ENCODE assay signal across 23 cellular contexts in genomic region chr10:13567030-13567429, GRCh38. TPM values are rescaled to one million over a fixed set of nuclear protein-coding genes. Genes with fewer than 3 reads are reported as not detected.
A peak's percentile ranks its signal among the peaks of the same experiment; 100 is the strongest.
DNase-seq lines count a peak whose midpoint lies in the region; ATAC-seq and TF ChIP-seq lines count a peak whose summit lies in the region.
"Had no signal": no experiment of that assay in that cellular context is flagged by ENCODE, and none has a peak within 500 bp of the region (broad histone marks: within the 10 kb centered on the region; RNA-seq: fewer than 3 reads in every experiment).

No MANE protein-coding gene starts in this region.

- CTCF ChIA-PET in CD8-positive, alpha-beta memory T cell (lab: Charles Lee): no interaction called here

- no peak overlapping the region for H3K4me3 Mint-ChIP-seq in CD8-positive, alpha-beta memory T cell
- H3K4me3 Mint-ChIP-seq: activated CD4-positive, alpha-beta memory T cell treated with anti-CD3 and anti-CD28 coated beads, Interleukin-2, amount 10 ng/mL, durations not matched to agents 7 days and 5 days; naive thymus-derived CD8-positive, alpha-beta T cell; stimulated activated naive CD8-positive, alpha-beta T cell treated with anti-CD3 and anti-CD28 coated beads, Interleukin-15, amount 100 ng/mL, for 72 hours had no signal

- peaks cover 0 to 2% (median 0%) of the 10 kb centered on the region in 5 donors for H3K9me3 Mint-ChIP-seq in CD8-positive, alpha-beta memory T cell
- H3K9me3 Mint-ChIP-seq: activated CD4-positive, alpha-beta memory T cell treated with anti-CD3 and anti-CD28 coated beads, Interleukin-2, amount 10 ng/mL, durations not matched to agents 7 days and 5 days; stimulated activated naive CD8-positive, alpha-beta T cell treated with anti-CD3 and anti-CD28 coated beads, Interleukin-15, amount 100 ng/mL, for 72 hours had no signal

- no peak for TF ChIP-seq CTCF in fibroblast of villous mesenchyme (IDR thresholded peaks at IDR 0.05; ENCODE audit: insufficient read depth, low read depth, low read length)
- TF ChIP-seq CTCF in brain microvascular endothelial cell (IDR thresholded peaks at IDR 0.05; ENCODE audit: low read depth, low read length, missing control alignments): no peak

- no peak for DNase-seq in Right ventricle myocardium superior
- no peak for DNase-seq in left ventricle myocardium superior
- DNase-seq in SIG-M5 treated with dmso at 0.1 percent for 504 hours (lab: John Stamatoyannopoulos, UW; ENCODE audit: unreplicated experiment): peak; percentile 94
- DNase-seq in fibroblast of villous mesenchyme (ENCODE audit: low read depth): peak; percentile 12
- no peak for DNase-seq in CD8-positive, alpha-beta memory T cell
- DNase-seq in brain microvascular endothelial cell: no peak
- DNase-seq in GM19240 (ENCODE audit: insufficient read length, low spot score): no peak
- DNase-seq: activated CD4-positive, alpha-beta memory T cell treated with anti-CD3 and anti-CD28 coated beads, Interleukin-2, amount 10 ng/mL, durations not matched to agents 7 days and 5 days; activated CD4-positive, CD25-positive, alpha-beta regulatory T cell; activated naive CD4-positive, alpha-beta T cell; C1 segment of cervical spinal cord; DMS153; foreskin keratinocyte; hypothalamus; mesendoderm; naive thymus-derived CD8-positive, alpha-beta T cell; NCI-H187 treated with DMSO at 0.1 percent for 48 hours; NCI-H524; PC-9; stimulated activated CD4-positive, alpha-beta T cell treated with anti-CD3 and anti-CD28 coated beads, Interleukin-2, amount 100 ng/mL, for 48 hours; stimulated activated naive CD8-positive, alpha-beta T cell treated with anti-CD3 and anti-CD28 coated beads, Interleukin-15, amount 100 ng/mL, for 72 hours; T-helper 9 cell had no signal

- H3K27me3 ChIP-seq in CD8-positive, alpha-beta memory T cell (ENCODE audit: insufficient read depth, low read length, poor library complexity, severe bottlenecking): no peaks in the 10 kb centered on the region
- H3K27me3 ChIP-seq in brain microvascular endothelial cell (replicated peaks): no peaks in the 10 kb centered on the region
- H3K27me3 ChIP-seq: foreskin keratinocyte had no signal

- in situ Hi-C loops in brain microvascular endothelial cell (cut with HindIII; ENCODE audit: low pct_ligation_motif_present, low sequenced_read_pairs): no loop called here

- peaks cover 13 to 49% of the 10 kb centered on the region in 2 donors for H3K27me3 Mint-ChIP-seq in CD8-positive, alpha-beta memory T cell

- H3K4me3 ChIP-seq in fibroblast of villous mesenchyme (ENCODE audit: low read depth, low read length) (no peak overlapping the region), brain microvascular endothelial cell (ENCODE audit: low read depth, low read length) (no peak overlapping the region)
- H3K4me3 ChIP-seq in CD8-positive, alpha-beta memory T cell (ENCODE audit: low read length): no peak overlapping the region
- H3K4me3 ChIP-seq: PC-9 had no signal

- H3K27ac Mint-ChIP-seq in CD8-positive, alpha-beta memory T cell: no peak overlapping the region
- H3K27ac Mint-ChIP-seq: activated CD4-positive, alpha-beta memory T cell treated with anti-CD3 and anti-CD28 coated beads, Interleukin-2, amount 10 ng/mL, durations not matched to agents 7 days and 5 days; naive thymus-derived CD8-positive, alpha-beta T cell; stimulated activated naive CD8-positive, alpha-beta T cell treated with anti-CD3 and anti-CD28 coated beads, Interleukin-15, amount 100 ng/mL, for 72 hours had no signal

- H3K4me1 ChIP-seq in CD8-positive, alpha-beta memory T cell (ENCODE audit: insufficient read depth, low read length): no peaks in the 10 kb centered on the region
- H3K4me1 ChIP-seq: foreskin keratinocyte had no signal

- ATAC-seq in Right ventricle myocardium superior (ENCODE audit: poor library complexity) (peak; percentile 51), left ventricle myocardium superior (no peak), GM21786 (IDR thresholded peaks at IDR 0.05; ENCODE audit: unreplicated experiment) (no peak)
- ATAC-seq: foreskin keratinocyte; naive thymus-derived CD8-positive, alpha-beta T cell; stimulated activated naive CD8-positive, alpha-beta T cell treated with anti-CD3 and anti-CD28 coated beads, Interleukin-15, amount 100 ng/mL, for 72 hours had no signal

- H3K27ac ChIP-seq in CD8-positive, alpha-beta memory T cell (ENCODE audit: low read depth, low read length): no peak overlapping the region
- no peak overlapping the region for H3K27ac ChIP-seq in brain microvascular endothelial cell
- H3K27ac ChIP-seq: foreskin keratinocyte, PC-9 had no signal

- no peaks in the 10 kb centered on the region for H3K36me3 Mint-ChIP-seq in CD8-positive, alpha-beta memory T cell
- H3K36me3 Mint-ChIP-seq: naive thymus-derived CD8-positive, alpha-beta T cell had no signal

- no peaks in the 10 kb centered on the region for H3K36me3 ChIP-seq in CD8-positive, alpha-beta memory T cell (ENCODE audit: insufficient read depth, low read length)
- no peaks in the 10 kb centered on the region for H3K36me3 ChIP-seq in brain microvascular endothelial cell (replicated peaks)

- H3K9me3 ChIP-seq in CD8-positive, alpha-beta memory T cell (ENCODE audit: low read length): no peaks in the 10 kb centered on the region

- POLR2A ChIA-PET in CD8-positive, alpha-beta memory T cell (lab: Charles Lee): no interaction called here

- H3K4me1 Mint-ChIP-seq in CD8-positive, alpha-beta memory T cell: no peaks in the 10 kb centered on the region
- H3K4me1 Mint-ChIP-seq: activated CD4-positive, alpha-beta memory T cell treated with anti-CD3 and anti-CD28 coated beads, Interleukin-2, amount 10 ng/mL, durations not matched to agents 7 days and 5 days; naive thymus-derived CD8-positive, alpha-beta T cell; stimulated activated naive CD8-positive, alpha-beta T cell treated with anti-CD3 and anti-CD28 coated beads, Interleukin-15, amount 100 ng/mL, for 72 hours had no signal

- intact Hi-C loops in Right ventricle myocardium superior (cut with DNase I): no loop called here
- intact Hi-C loops in left ventricle myocardium superior (cut with micrococcal nuclease): no loop called here

RNA-seq across cellular contexts. Expression of gene PRPF18, which starts 19.7 kb away (rescaled TPM):
- 14.9 TPM for total RNA-seq in Right ventricle myocardium superior
- total RNA-seq in left ventricle myocardium superior: 17.0 TPM
- total RNA-seq in fibroblast of villous mesenchyme: 31.6 and 37.1 TPM in 2 replicates
- 10 to 100 TPM; 26.3 to 28.2 TPM for total RNA-seq in CD8-positive, alpha-beta memory T cell
- 47.9 TPM for polyA plus RNA-seq in CD8-positive, alpha-beta memory T cell

RNA-seq across cellular contexts. Expression of gene BEND7, which starts 38.2 kb away (rescaled TPM):
- 18.5 TPM for total RNA-seq in Right ventricle myocardium superior
- total RNA-seq in left ventricle myocardium superior: 17.4 TPM
- under 0.01 and 0.64 TPM in 2 replicates for total RNA-seq in fibroblast of villous mesenchyme
- not detected for total RNA-seq in CD8-positive, alpha-beta memory T cell
- not detected for polyA plus RNA-seq in CD8-positive, alpha-beta memory T cell
- total RNA-seq: activated CD4-positive, alpha-beta memory T cell treated with anti-CD3 and anti-CD28 coated beads, Interleukin-2, amount 10 ng/mL, durations not matched to agents 7 days and 5 days; naive thymus-derived CD8-positive, alpha-beta T cell had no signal
- polyA plus RNA-seq: naive thymus-derived CD8-positive, alpha-beta T cell had no signal

Comparison
In these comparisons a context has a peak if more than half of its experiments do, and no peak if none do; other contexts are left out.
1. DNase-seq: peak in SIG-M5 treated with dmso at 0.1 percent for 504 hours (single experiment) and fibroblast of villous mesenchyme (single experiment); none in Right ventricle myocardium superior (single experiment), left ventricle myocardium superior (single experiment), CD8-positive, alpha-beta memory T cell (0 of 5), brain microvascular endothelial cell (single experiment) and GM19240 (single experiment).
2. RNA of gene BEND7, which starts 38.2 kb away (total RNA-seq): 18.5 TPM in Right ventricle myocardium superior (single experiment) and 17.4 TPM in left ventricle myocardium superior (single experiment); not detected in CD8-positive, alpha-beta memory T cell and under 0.01 to 0.64 TPM in fibroblast of villous mesenchyme; every median in the first group is over 10 times any median in the second.